In the genomic region with DNA sequence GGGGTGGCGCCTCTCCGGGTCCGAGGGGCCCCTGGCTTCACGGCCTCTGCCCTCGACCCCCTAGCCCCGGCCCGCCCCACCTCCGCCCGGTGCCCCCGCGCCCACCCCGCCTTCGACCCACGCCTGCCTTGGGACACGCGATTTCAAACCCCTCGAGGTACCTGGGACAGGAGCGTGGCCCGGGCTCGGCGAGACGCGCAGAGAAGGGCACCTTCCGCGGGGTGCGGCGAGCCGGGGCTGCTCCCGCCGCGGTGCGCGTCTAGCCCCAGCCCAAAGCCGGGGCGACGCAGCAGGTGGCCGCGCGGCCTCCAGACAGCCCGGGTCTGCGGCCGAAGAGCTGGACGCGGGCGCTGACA, we compare ENCODE assay signal across 1 cellular context.
TF ChIP-seq lines count a peak whose summit lies in the region.

No MANE protein-coding gene starts in this region.

TF ChIP-seq in A549, 52 proteins besides CTCF, POLR2A, EP300 and RAD21 (continued from another document):
- TF ChIP-seq, protein P1, sequence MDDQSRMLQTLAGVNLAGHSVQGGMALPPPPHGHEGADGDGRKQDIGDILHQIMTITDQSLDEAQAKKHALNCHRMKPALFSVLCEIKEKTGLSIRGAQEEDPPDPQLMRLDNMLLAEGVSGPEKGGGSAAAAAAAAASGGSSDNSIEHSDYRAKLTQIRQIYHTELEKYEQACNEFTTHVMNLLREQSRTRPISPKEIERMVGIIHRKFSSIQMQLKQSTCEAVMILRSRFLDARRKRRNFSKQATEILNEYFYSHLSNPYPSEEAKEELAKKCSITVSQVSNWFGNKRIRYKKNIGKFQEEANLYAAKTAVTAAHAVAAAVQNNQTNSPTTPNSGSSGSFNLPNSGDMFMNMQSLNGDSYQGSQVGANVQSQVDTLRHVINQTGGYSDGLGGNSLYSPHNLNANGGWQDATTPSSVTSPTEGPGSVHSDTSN (IDR thresholded peaks at IDR 0.05) = no peak
- TF ChIP-seq, protein P2, sequence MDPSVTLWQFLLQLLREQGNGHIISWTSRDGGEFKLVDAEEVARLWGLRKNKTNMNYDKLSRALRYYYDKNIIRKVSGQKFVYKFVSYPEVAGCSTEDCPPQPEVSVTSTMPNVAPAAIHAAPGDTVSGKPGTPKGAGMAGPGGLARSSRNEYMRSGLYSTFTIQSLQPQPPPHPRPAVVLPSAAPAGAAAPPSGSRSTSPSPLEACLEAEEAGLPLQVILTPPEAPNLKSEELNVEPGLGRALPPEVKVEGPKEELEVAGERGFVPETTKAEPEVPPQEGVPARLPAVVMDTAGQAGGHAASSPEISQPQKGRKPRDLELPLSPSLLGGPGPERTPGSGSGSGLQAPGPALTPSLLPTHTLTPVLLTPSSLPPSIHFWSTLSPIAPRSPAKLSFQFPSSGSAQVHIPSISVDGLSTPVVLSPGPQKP (IDR thresholded peaks at IDR 0.05; ENCODE audit: low read depth, low read length) = no peak
- TF ChIP-seq CHD2 (IDR thresholded peaks at IDR 0.05; ENCODE audit: low read length, partially characterized antibody) = no peak
